Comparison of ENCODE assay signal across 9 cellular contexts in genomic region chr12:115354007-115354452, GRCh38.
DNase-seq lines count a peak whose midpoint lies in the region; ATAC-seq lines count a peak whose summit lies in the region.
"Had no signal": no experiment of that assay in that cellular context is flagged by ENCODE, and none has a peak within 500 bp of the region (broad histone marks: within the 10 kb centered on the region; RNA-seq: fewer than 3 reads in every experiment).

No MANE protein-coding gene starts in this region.

- H3K27me3 ChIP-seq in subcutaneous abdominal adipose tissue (ENCODE audit: control insufficient read depth in 5 of 5, insufficient read depth in 4 of 5, low read length in 5 of 5): no peaks in the 10 kb centered on the region

- no peak overlapping the region for H3K4me3 Mint-ChIP-seq in activated T-cell treated with anti-CD3 and anti-CD28 coated beads, Interleukin-2, amount 50 U/mL, for 4 hours
- no peak overlapping the region for H3K4me3 Mint-ChIP-seq in activated T-helper 17 cell treated with anti-CD3 and anti-CD28 coated beads, Interleukin-2, amount 50 U/mL, for 72 hours

- H3K36me3 ChIP-seq in subcutaneous abdominal adipose tissue (ENCODE audit: control insufficient read depth in 5 of 5, insufficient read depth in 5 of 5, low read length in 5 of 5): no peaks in the 10 kb centered on the region

- DNase-seq in activated T-cell treated with anti-CD3 and anti-CD28 coated beads, Interleukin-2, amount 50 U/mL, for 4 hours: no peak
- no peak for DNase-seq in activated T-cell treated with anti-CD3 and anti-CD28 coated beads, Interleukin-2, amount 50 U/mL, for 1 hour
- peak; percentile 82 for DNase-seq in hepatic stellate cell (ENCODE audit: low spot score)
- DNase-seq in DMS153 (lab: John Stamatoyannopoulos, UW): no peak
- no peak for DNase-seq in NCI-H748 treated with DMSO at 0.1 percent for 48 hours (lab: John Stamatoyannopoulos, UW)
- DNase-seq: DND-41 had no signal

- H3K9me3 Mint-ChIP-seq in activated T-cell treated with anti-CD3 and anti-CD28 coated beads, Interleukin-2, amount 50 U/mL, for 4 hours: no peaks in the 10 kb centered on the region
- H3K9me3 Mint-ChIP-seq in activated T-helper 17 cell treated with anti-CD3 and anti-CD28 coated beads, Interleukin-2, amount 50 U/mL, for 72 hours: peaks cover 12% of the 10 kb centered on the region

- peak overlapping the region in 3 of 5 donors; percentile 35 to 63 (median 37) for H3K9ac ChIP-seq in subcutaneous abdominal adipose tissue (ENCODE audit: low read length in 5 of 5)

- H3K4me3 ChIP-seq in subcutaneous abdominal adipose tissue (ENCODE audit: low read depth in 1 of 5, low read length in 5 of 5): peak overlapping the region in 4 of 5 donors; percentile 14 to 57 (median 50)

- no peaks in the 10 kb centered on the region for H3K9me3 ChIP-seq in subcutaneous abdominal adipose tissue (ENCODE audit: control insufficient read depth in 5 of 5, low read length in 5 of 5)

- ATAC-seq in activated T-cell treated with anti-CD3 and anti-CD28 coated beads, Interleukin-2, amount 50 U/mL, for 4 hours: peak; percentile 37 to 70
- peak; percentile 24 for ATAC-seq in activated T-helper 17 cell treated with anti-CD3 and anti-CD28 coated beads, Interleukin-2, amount 50 U/mL, for 72 hours (replicated peaks)
- ATAC-seq in HG02623 (IDR thresholded peaks at IDR 0.05; ENCODE audit: unreplicated experiment): no peak

- H3K4me1 ChIP-seq in subcutaneous abdominal adipose tissue (ENCODE audit: control insufficient read depth in 5 of 5, insufficient read depth in 5 of 5, low read length in 5 of 5): peaks cover 0 to 17% (median 11%) of the 10 kb centered on the region in 5 donors

- no peaks in the 10 kb centered on the region for H3K27me3 Mint-ChIP-seq in activated T-cell treated with anti-CD3 and anti-CD28 coated beads, Interleukin-2, amount 50 U/mL, for 4 hours (ENCODE audit: low read depth)
- no peaks in the 10 kb centered on the region for H3K27me3 Mint-ChIP-seq in activated T-helper 17 cell treated with anti-CD3 and anti-CD28 coated beads, Interleukin-2, amount 50 U/mL, for 72 hours

- no peaks in the 10 kb centered on the region for H3K36me3 Mint-ChIP-seq in activated T-cell treated with anti-CD3 and anti-CD28 coated beads, Interleukin-2, amount 50 U/mL, for 4 hours (ENCODE audit: insufficient read depth)
- H3K36me3 Mint-ChIP-seq in activated T-helper 17 cell treated with anti-CD3 and anti-CD28 coated beads, Interleukin-2, amount 50 U/mL, for 72 hours (ENCODE audit: low read depth): no peaks in the 10 kb centered on the region

- H3K27ac Mint-ChIP-seq in activated T-helper 17 cell treated with anti-CD3 and anti-CD28 coated beads, Interleukin-2, amount 50 U/mL, for 72 hours: no peak overlapping the region

- H3K4me1 Mint-ChIP-seq in activated T-cell treated with anti-CD3 and anti-CD28 coated beads, Interleukin-2, amount 50 U/mL, for 4 hours (ENCODE audit: low read depth): peaks cover 1% of the 10 kb centered on the region
- no peaks in the 10 kb centered on the region for H3K4me1 Mint-ChIP-seq in activated T-helper 17 cell treated with anti-CD3 and anti-CD28 coated beads, Interleukin-2, amount 50 U/mL, for 72 hours

- peak overlapping the region; percentile 10 for H3K27ac ChIP-seq in subcutaneous abdominal adipose tissue (ENCODE audit: low read depth, low read length)
